Comparison of ENCODE assay signal across 7 cellular contexts in the genomic region with DNA sequence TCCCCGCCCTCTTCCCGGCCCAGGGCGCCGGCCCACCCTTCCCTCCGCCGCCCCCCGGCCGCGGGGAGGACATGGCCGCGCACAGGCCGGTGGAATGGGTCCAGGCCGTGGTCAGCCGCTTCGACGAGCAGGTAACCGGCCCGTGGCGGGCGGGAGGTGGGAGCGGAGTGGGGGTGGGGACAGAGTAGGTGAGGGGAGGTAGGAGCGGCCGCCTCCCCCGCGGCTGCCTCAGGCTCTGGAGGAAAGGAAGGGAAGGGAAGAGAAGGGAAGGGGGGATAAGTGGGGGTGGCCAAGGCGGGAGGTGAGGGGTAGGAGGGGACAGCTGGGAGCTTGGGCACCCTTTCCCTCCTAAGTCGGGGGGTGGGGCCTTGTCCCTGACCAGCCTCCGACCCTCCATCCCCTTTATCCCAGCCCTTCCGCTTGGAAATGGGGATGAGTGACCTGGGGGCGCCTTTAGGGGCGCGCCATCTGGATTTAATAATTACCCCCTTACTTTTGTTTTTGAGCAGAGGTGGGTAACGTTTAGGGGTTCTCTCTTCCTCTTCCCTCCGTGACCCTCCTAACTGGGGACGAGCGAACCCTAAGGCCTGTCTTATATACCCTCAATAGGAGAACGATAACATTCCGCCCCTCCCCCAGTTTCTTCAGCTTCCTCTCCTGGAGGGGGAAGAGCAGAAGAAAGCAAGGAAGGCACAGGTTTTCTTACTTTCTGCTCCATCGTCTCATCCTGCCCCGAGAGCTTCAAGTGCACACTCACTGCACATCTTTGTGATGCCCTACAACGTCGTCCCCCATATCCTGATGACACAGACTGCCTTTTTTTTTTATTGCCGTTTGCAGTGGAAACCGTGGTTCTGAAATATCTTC. TPM values are rescaled to one million over a fixed set of nuclear protein-coding genes. Genes with fewer than 3 reads are reported as not detected.
DNase-seq lines count a peak whose midpoint lies in the region; ATAC-seq and TF ChIP-seq lines count a peak whose summit lies in the region.

No MANE protein-coding gene starts in this region.

- no peaks in the 10 kb centered on the region for H3K9me3 ChIP-seq in PC-9 (ENCODE audit: insufficient read depth, low read depth)

- H3K27ac Mint-ChIP-seq in nephron progenitor cell, result peak overlapping the region; percentile 94

- H3K36me3 ChIP-seq in PC-9 (ENCODE audit: low read depth) (no peaks in the 10 kb centered on the region), urinary bladder (ENCODE audit: insufficient read depth) (no peaks in the 10 kb centered on the region)

- TF ChIP-seq CTCF in GM13977 (IDR thresholded peaks at IDR 0.05; ENCODE audit: extremely low read depth, insufficient read depth, missing control alignments), result no peak
- TF ChIP-seq CTCF in PC-9 (conservative IDR thresholded peaks at IDR 0.05), result no peak
- no peak for TF ChIP-seq CTCF in foreskin keratinocyte (conservative IDR thresholded peaks at IDR 0.05)
- no peak for TF ChIP-seq CTCF in nephron progenitor cell (IDR thresholded peaks at IDR 0.05)

- H3F3A ChIP-seq in PC-9 (ENCODE audit: insufficient read depth, low read depth), result peaks cover 32% of the 10 kb centered on the region

- peak overlapping the region; percentile 96 for H3K4me2 ChIP-seq in PC-9

- H3K4me1 Mint-ChIP-seq in nephron progenitor cell, result peaks cover 16% of the 10 kb centered on the region

- peak overlapping the region; percentile 98 for H3K4me3 ChIP-seq in PC-9
- peak overlapping the region; percentile 86 for H3K4me3 ChIP-seq in urinary bladder (ENCODE audit: low read depth, low read length)

- CTCF ChIA-PET in PC-9 (lab: Charles Lee), result no interaction called here

- H3K36me3 Mint-ChIP-seq in nephron progenitor cell (ENCODE audit: low read depth), result peaks cover 22% of the 10 kb centered on the region

- H4K20me1 ChIP-seq in PC-9 (ENCODE audit: insufficient read depth), result peaks cover 22% of the 10 kb centered on the region

- BruUV-seq in PC-9 (replicated peaks; lab: Mats Ljungman, UMichigan), result TSS peak; percentile 70

- H3K27me3 ChIP-seq in PC-9 (ENCODE audit: insufficient read depth, low read depth), result no peaks in the 10 kb centered on the region
- no peaks in the 10 kb centered on the region for H3K27me3 ChIP-seq in foreskin keratinocyte

- H3K9me3 Mint-ChIP-seq in nephron progenitor cell, result no peaks in the 10 kb centered on the region

- H3K27me3 Mint-ChIP-seq in nephron progenitor cell (ENCODE audit: low read depth, poor library complexity), result peaks cover 3% of the 10 kb centered on the region

- intact Hi-C loops in PC-9 (cut with micrococcal nuclease; ENCODE audit: unreplicated experiment), result loop anchor here (2.0 kb wide), 1 partner anchor 43 kb away; no protein-coding TSS in a partner anchor

- WGBS in urinary bladder, result under 1% methylated on average over 44 of the region's 44 CpGs

- POLR2A ChIA-PET in PC-9 (lab: Charles Lee; ENCODE audit: unreplicated experiment), result interaction anchor here (0.5 to 0.6 kb wide), 4 partner anchors 12 to 210 kb away, joined by 3 to 35 read pairs (median 7); no protein-coding TSS in a partner anchor

- peak overlapping the region; percentile 79 for H3K27ac ChIP-seq in PC-9
- peak overlapping the region; percentile 89 for H3K27ac ChIP-seq in foreskin keratinocyte
- peak overlapping the region; percentile 92 for H3K27ac ChIP-seq in urinary bladder (ENCODE audit: low read depth)

- in situ Hi-C loops in GM13977 (cut with MboI; ENCODE audit: low pct_unique_long_range_greater_than_20kb, low sequenced_read_pairs, unreplicated experiment), result no loop called here

- H3K9me2 ChIP-seq in PC-9 (ENCODE audit: insufficient read depth), result no peaks in the 10 kb centered on the region

- H3K4me3 Mint-ChIP-seq in nephron progenitor cell, result peak overlapping the region; percentile 94

- H3K79me2 ChIP-seq in PC-9 (ENCODE audit: low read depth), result peaks cover 50% of the 10 kb centered on the region

- H2AFZ ChIP-seq in PC-9, result peak overlapping the region; percentile 79

- peak; percentile 39 for DNase-seq in GM13977 (ENCODE audit: low spot score)
- peak in 1 of 2 experiments; percentile 43 for DNase-seq in PC-9
- peak; percentile 18 for DNase-seq in activated naive CD4-positive, alpha-beta T cell treated with Interleukin-2 at 50 U/mL for 16 hours
- DNase-seq in foreskin keratinocyte, result peak in 1 of 2 donors; percentile 32
- peak; percentile 75 for DNase-seq in nephron progenitor cell

- peaks cover 13% of the 10 kb centered on the region; the same call in 1 of the 2 replicates for H3K4me1 ChIP-seq in PC-9 (replicated peaks; ENCODE audit: insufficient read depth)
- H3K4me1 ChIP-seq in foreskin keratinocyte, result peaks cover 5% of the 10 kb centered on the region
- H3K4me1 ChIP-seq in urinary bladder (ENCODE audit: insufficient read depth), result no peaks in the 10 kb centered on the region

- ATAC-seq in HG03135 (IDR thresholded peaks at IDR 0.05; ENCODE audit: unreplicated experiment) (peak; percentile 33), foreskin keratinocyte (peak; percentile 15)

RNA-seq across cellular contexts. Expression of gene NF1, which starts 0.7 kb away (rescaled TPM):
- 61.0 and 64.0 TPM in 2 replicates for total RNA-seq in PC-9 (2021)
- total RNA-seq in foreskin keratinocyte, result 31.1 and 35.7 TPM in 2 replicates
- polyA plus RNA-seq in foreskin keratinocyte, result 3.7 and 4.1 TPM in 2 replicates
- 135 TPM for total RNA-seq in urinary bladder
- polyA plus RNA-seq in urinary bladder, result 12.2 TPM
